In the genomic region with DNA sequence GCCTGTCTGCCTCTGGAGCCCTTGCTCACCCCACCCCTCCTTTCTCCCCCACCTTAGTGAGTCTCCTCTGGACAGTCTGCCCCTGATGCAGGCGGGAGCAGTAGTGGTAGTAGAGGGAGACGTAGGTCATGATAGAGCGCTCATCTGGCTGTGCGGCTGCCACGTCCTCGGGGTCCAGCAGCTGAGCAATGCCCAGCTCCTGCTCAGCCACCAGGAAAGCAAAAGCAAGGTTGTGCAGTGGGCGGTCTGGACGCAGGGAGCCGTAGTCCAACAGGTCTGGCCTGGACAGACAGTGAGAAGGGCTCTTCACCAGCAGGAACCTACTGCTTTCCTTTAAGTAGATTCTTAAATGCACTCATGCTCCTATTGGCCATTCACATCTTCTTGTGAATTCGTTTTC, we compare ENCODE assay signal across 15 cellular contexts. TPM values are rescaled to one million over a fixed set of nuclear protein-coding genes. Genes with fewer than 3 reads are reported as not detected.
A peak's percentile ranks its signal among the peaks of the same experiment; 100 is the strongest.
DNase-seq lines count a peak whose midpoint lies in the region; ATAC-seq and TF ChIP-seq lines count a peak whose summit lies in the region.
"Had no signal": no experiment of that assay in that cellular context is flagged by ENCODE, and none has a peak within 500 bp of the region (broad histone marks: within the 10 kb centered on the region; RNA-seq: fewer than 3 reads in every experiment).

No MANE protein-coding gene starts in this region.

- H2AFZ ChIP-seq in osteoblast (ENCODE audit: low read length) = no peak overlapping the region
- H2AFZ ChIP-seq in PC-9 = no peak overlapping the region

- H3K27me3 ChIP-seq in CD8-positive, alpha-beta memory T cell (ENCODE audit: insufficient read depth, low read length, poor library complexity, severe bottlenecking) = no peaks in the 10 kb centered on the region
- H3K27me3 ChIP-seq in left lung (peaks cover 0 to 5% of the 10 kb centered on the region in 2 donors), osteoblast (ENCODE audit: insufficient read depth, low read length) (no peaks in the 10 kb centered on the region), esophagus squamous epithelium (peaks cover 0 to 2% (median 0%) of the 10 kb centered on the region in 4 donors), PC-9 (ENCODE audit: insufficient read depth, low read depth) (no peaks in the 10 kb centered on the region), suprapubic skin (no peaks in the 10 kb centered on the region)

- no peak for TF ChIP-seq EP300 in suprapubic skin (IDR thresholded peaks at IDR 0.05)

- no peak for ATAC-seq in activated T-helper 17 cell treated with anti-CD3 and anti-CD28 coated beads, Interleukin-2, amount 50 U/mL, for 72 hours (replicated peaks)
- ATAC-seq in left lung = peak; percentile 49

- no peaks in the 10 kb centered on the region for H3K9me3 ChIP-seq in CD8-positive, alpha-beta memory T cell (ENCODE audit: low read length)
- H3K9me3 ChIP-seq in left lung (no peaks in the 10 kb centered on the region), osteoblast (ENCODE audit: low read depth, low read length) (no peaks in the 10 kb centered on the region), esophagus squamous epithelium (no peaks in the 10 kb centered on the region), PC-9 (ENCODE audit: insufficient read depth, low read depth) (no peaks in the 10 kb centered on the region), suprapubic skin (no peaks in the 10 kb centered on the region)
- H3K9me3 ChIP-seq: HAP-1 had no signal

- peak overlapping the region in 1 of 7 donors; percentile 36 for H3K4me3 Mint-ChIP-seq in CD8-positive, alpha-beta memory T cell
- no peak overlapping the region for H3K4me3 Mint-ChIP-seq in activated T-helper 17 cell treated with anti-CD3 and anti-CD28 coated beads, Interleukin-2, amount 50 U/mL, for 72 hours
- H3K4me3 Mint-ChIP-seq: B cell had no signal

- no peak for DNase-seq in CD8-positive, alpha-beta memory T cell
- DNase-seq in left lung (no peak), osteoblast (ENCODE audit: insufficient read length, low spot score, missing footprints) (peak; percentile 75), esophagus squamous epithelium (lab: John Stamatoyannopoulos, UW) (no peak), foreskin melanocyte (no peak), PC-9 (no peak), suprapubic skin (ENCODE audit: low spot score in 2 of 2) (no peak)
- DNase-seq: CD4-positive, alpha-beta memory T cell; COR-L47; DMS153; DND-41; GDM1 had no signal

- no peaks in the 10 kb centered on the region for H3K36me3 ChIP-seq in CD8-positive, alpha-beta memory T cell (ENCODE audit: insufficient read depth, low read length)
- peaks cover 0 to 11% of the 10 kb centered on the region in 2 donors for H3K36me3 ChIP-seq in left lung
- no peaks in the 10 kb centered on the region for H3K36me3 ChIP-seq in osteoblast (ENCODE audit: insufficient read depth, low read length)
- H3K36me3 ChIP-seq in esophagus squamous epithelium = no peaks in the 10 kb centered on the region
- H3K36me3 ChIP-seq in PC-9 (ENCODE audit: low read depth) = no peaks in the 10 kb centered on the region
- H3K36me3 ChIP-seq in suprapubic skin = no peaks in the 10 kb centered on the region
- H3K36me3 ChIP-seq: HAP-1 had no signal

- peaks cover 25 to 42% (median 30%) of the 10 kb centered on the region in 3 donors for H3K4me1 Mint-ChIP-seq in CD8-positive, alpha-beta memory T cell
- peaks cover 9% of the 10 kb centered on the region for H3K4me1 Mint-ChIP-seq in activated T-helper 17 cell treated with anti-CD3 and anti-CD28 coated beads, Interleukin-2, amount 50 U/mL, for 72 hours

- 91 to 94% methylated on average over 5 of the region's 10 CpGs for WGBS in esophagus squamous epithelium, 2 donors
- WGBS in suprapubic skin = 98% methylated on average over 3 of the region's 10 CpGs

- H3K27ac ChIP-seq in CD8-positive, alpha-beta memory T cell (ENCODE audit: low read depth, low read length) = no peak overlapping the region
- H3K27ac ChIP-seq in left lung = no peak overlapping the region
- H3K27ac ChIP-seq in osteoblast (ENCODE audit: low read depth, low read length) = no peak overlapping the region
- H3K27ac ChIP-seq in esophagus squamous epithelium = no peak overlapping the region
- H3K27ac ChIP-seq in PC-9 = no peak overlapping the region
- no peak overlapping the region for H3K27ac ChIP-seq in suprapubic skin

- H3K4me2 ChIP-seq in osteoblast (ENCODE audit: insufficient read depth, low read length) (no peak overlapping the region), PC-9 (no peak overlapping the region)

- TF ChIP-seq CTCF in left lung (IDR thresholded peaks at IDR 0.05) = no peak
- no peak for TF ChIP-seq CTCF in osteoblast (IDR thresholded peaks at IDR 0.05; ENCODE audit: extremely low read depth, low read depth, low read length)
- no peak for TF ChIP-seq CTCF in esophagus squamous epithelium (IDR thresholded peaks at IDR 0.05)
- TF ChIP-seq CTCF in PC-9 (conservative IDR thresholded peaks at IDR 0.05) = no peak
- no peak for TF ChIP-seq CTCF in suprapubic skin (IDR thresholded peaks at IDR 0.05)

- H3K27me3 Mint-ChIP-seq in CD8-positive, alpha-beta memory T cell = peaks cover 0 to 2% of the 10 kb centered on the region in 2 donors
- H3K27me3 Mint-ChIP-seq in activated T-helper 17 cell treated with anti-CD3 and anti-CD28 coated beads, Interleukin-2, amount 50 U/mL, for 72 hours = no peaks in the 10 kb centered on the region
- H3K27me3 Mint-ChIP-seq: CD4-positive, alpha-beta memory T cell had no signal

- intact Hi-C loops in left lung (cut with DNase I) (no loop called here), esophagus squamous epithelium (cut with DNase I) (no loop called here), PC-9 (cut with micrococcal nuclease; ENCODE audit: unreplicated experiment) (no loop called here)

- H3K4me3 ChIP-seq in CD8-positive, alpha-beta memory T cell (ENCODE audit: low read length) = no peak overlapping the region
- H3K4me3 ChIP-seq in left lung = no peak overlapping the region
- H3K4me3 ChIP-seq in osteoblast (ENCODE audit: insufficient read depth, low read length) = no peak overlapping the region
- H3K4me3 ChIP-seq in esophagus squamous epithelium = no peak overlapping the region
- no peak overlapping the region for H3K4me3 ChIP-seq in PC-9
- no peak overlapping the region for H3K4me3 ChIP-seq in suprapubic skin
- H3K4me3 ChIP-seq: HAP-1 had no signal

- POLR2A ChIA-PET in CD8-positive, alpha-beta memory T cell (lab: Charles Lee) = interaction anchor here (1.7 kb wide), 1 partner anchor 8 kb away, joined by 6 read pairs; no protein-coding TSS in a partner anchor
- POLR2A ChIA-PET in PC-9 (lab: Charles Lee; ENCODE audit: unreplicated experiment) = no interaction called here

- H4K20me1 ChIP-seq in osteoblast (ENCODE audit: insufficient read depth, low read length) (no peaks in the 10 kb centered on the region), PC-9 (ENCODE audit: insufficient read depth) (no peaks in the 10 kb centered on the region)

- peaks cover 0 to 2% (median 0%) of the 10 kb centered on the region in 3 donors for H3K36me3 Mint-ChIP-seq in CD8-positive, alpha-beta memory T cell
- no peaks in the 10 kb centered on the region for H3K36me3 Mint-ChIP-seq in activated T-helper 17 cell treated with anti-CD3 and anti-CD28 coated beads, Interleukin-2, amount 50 U/mL, for 72 hours (ENCODE audit: low read depth)
- H3K36me3 Mint-ChIP-seq: CD4-positive, alpha-beta memory T cell had no signal

- peak overlapping the region in 6 of 8 donors; percentile 15 to 93 (median 68) for H3K27ac Mint-ChIP-seq in CD8-positive, alpha-beta memory T cell
- peak overlapping the region; percentile 46 for H3K27ac Mint-ChIP-seq in activated T-helper 17 cell treated with anti-CD3 and anti-CD28 coated beads, Interleukin-2, amount 50 U/mL, for 72 hours

- H3K9me3 Mint-ChIP-seq in CD8-positive, alpha-beta memory T cell = no peaks in the 10 kb centered on the region
- no peaks in the 10 kb centered on the region for H3K9me3 Mint-ChIP-seq in activated T-helper 17 cell treated with anti-CD3 and anti-CD28 coated beads, Interleukin-2, amount 50 U/mL, for 72 hours
- H3K9me3 Mint-ChIP-seq: CD4-positive, alpha-beta memory T cell had no signal

- no TSS peak for BruUV-seq in PC-9 (replicated peaks; lab: Mats Ljungman, UMichigan)

- CTCF ChIA-PET in CD8-positive, alpha-beta memory T cell (lab: Charles Lee) = interaction anchor here (1.6 kb wide), 1 partner anchor 17 kb away, joined by 5 read pairs; no protein-coding TSS in a partner anchor
- CTCF ChIA-PET in PC-9 (lab: Charles Lee) = interaction anchor here (0.6 kb wide), 1 partner anchor 128 kb away, joined by 6 read pairs; no protein-coding TSS in a partner anchor

- H3K4me1 ChIP-seq in CD8-positive, alpha-beta memory T cell (ENCODE audit: insufficient read depth, low read length) = peaks cover 21% of the 10 kb centered on the region
- H3K4me1 ChIP-seq in left lung = peaks cover 2 to 10% of the 10 kb centered on the region in 2 donors
- no peaks in the 10 kb centered on the region for H3K4me1 ChIP-seq in osteoblast (ENCODE audit: insufficient read depth, low read length)
- peaks cover 4 to 14% (median 7%) of the 10 kb centered on the region in 3 donors for H3K4me1 ChIP-seq in esophagus squamous epithelium
- no peaks in the 10 kb centered on the region for H3K4me1 ChIP-seq in PC-9 (replicated peaks; ENCODE audit: insufficient read depth)
- peaks cover 8% of the 10 kb centered on the region for H3K4me1 ChIP-seq in suprapubic skin
- H3K4me1 ChIP-seq: HAP-1 had no signal

- no peaks in the 10 kb centered on the region for H3K9me2 ChIP-seq in PC-9 (ENCODE audit: insufficient read depth)

- no peaks in the 10 kb centered on the region for H3F3A ChIP-seq in PC-9 (ENCODE audit: insufficient read depth, low read depth)

- TF ChIP-seq POLR2A in esophagus squamous epithelium (IDR thresholded peaks at IDR 0.05) = no peak
- TF ChIP-seq POLR2A in suprapubic skin (IDR thresholded peaks at IDR 0.05) = no peak

- H3K79me2 ChIP-seq in osteoblast (ENCODE audit: insufficient read depth, low read length) (no peaks in the 10 kb centered on the region), PC-9 (ENCODE audit: low read depth) (no peaks in the 10 kb centered on the region)

RNA-seq across cellular contexts. Expression of a gene that starts 6.7 kb away (rescaled TPM):
- under 1 TPM; 0.31 to 0.39 TPM for total RNA-seq in CD8-positive, alpha-beta memory T cell
- polyA plus RNA-seq in CD8-positive, alpha-beta memory T cell = not detected
- 1 to 10 TPM; 2.4 to 4.9 TPM for total RNA-seq in activated T-helper 17 cell treated with anti-CD3 and anti-CD28 coated beads, Interleukin-2, amount 50 U/mL, for 72 hours
- total RNA-seq in left lung (1 to 10 TPM; 2.2 to 4.8 TPM), osteoblast (under 0.01 and 0.36 TPM in 2 replicates), esophagus squamous epithelium (1 to 10 TPM; 1.9 to 4.4 (median 3.4) TPM), PC-9 (2021) (2.6 and 4.2 TPM in 2 replicates), suprapubic skin (1 to 10 TPM; 1.3 to 3.4 (median 2.8) TPM)

RNA-seq across cellular contexts. Expression of a gene that starts 48.5 kb away (rescaled TPM):
- 1 to 10 TPM; 5.9 to 6.8 TPM for total RNA-seq in CD8-positive, alpha-beta memory T cell
- polyA plus RNA-seq in CD8-positive, alpha-beta memory T cell = 3.1 TPM
- total RNA-seq in activated T-helper 17 cell treated with anti-CD3 and anti-CD28 coated beads, Interleukin-2, amount 50 U/mL, for 72 hours = 1 to 10 TPM; 2.7 to 8.3 TPM
- total RNA-seq in left lung (1 to 10 TPM; 9.2 to 9.3 TPM), osteoblast (0.72 and 1.2 TPM in 2 replicates), esophagus squamous epithelium (10 to 100 TPM; 26.5 to 58.9 (median 39.7) TPM), PC-9 (2021) (3.6 and 7.8 TPM in 2 replicates), suprapubic skin (100 to 1,000 TPM in 1 of 4 donors, 10 to 100 TPM in 3; 59.7 to 195 (median 73.7) TPM)

RNA-seq across cellular contexts. Expression of a gene that starts 59.3 kb away (rescaled TPM):
- 10 to 100 TPM; 14.4 to 15.0 TPM for total RNA-seq in CD8-positive, alpha-beta memory T cell
- polyA plus RNA-seq in CD8-positive, alpha-beta memory T cell = 25.5 TPM
- 10 to 100 TPM; 12.0 to 16.6 TPM for total RNA-seq in activated T-helper 17 cell treated with anti-CD3 and anti-CD28 coated beads, Interleukin-2, amount 50 U/mL, for 72 hours
- total RNA-seq in left lung (10 to 100 TPM; 19.5 to 26.4 TPM), osteoblast (1.2 and 1.4 TPM in 2 replicates), esophagus squamous epithelium (10 to 100 TPM; 20.4 to 36.9 (median 30.5) TPM), PC-9 (2021) (6.5 and 11.7 TPM in 2 replicates), suprapubic skin (10 to 100 TPM; 45.4 to 88.3 (median 60.9) TPM)
